In genomic region chr9:800561-800960, GRCh38 we compare ENCODE assay signal across 17 cellular contexts. TPM values are rescaled to one million over a fixed set of nuclear protein-coding genes. Genes with fewer than 3 reads are reported as not detected.
DNase-seq lines count a peak whose midpoint lies in the region; ATAC-seq and TF ChIP-seq lines count a peak whose summit lies in the region.
"Had no signal": no experiment of that assay in that cellular context is flagged by ENCODE, and none has a peak within 500 bp of the region (broad histone marks: within the 10 kb centered on the region; RNA-seq: fewer than 3 reads in every experiment).

No MANE protein-coding gene starts in this region.

- H2AFZ ChIP-seq in neuronal stem cell (ENCODE audit: low read length): peak overlapping the region; percentile 65
- H2AFZ ChIP-seq: GM23248, PC-9 had no signal

- H2AK5ac ChIP-seq in neuronal stem cell (ENCODE audit: low read depth, low read length): no peak overlapping the region

- H3K18ac ChIP-seq in neuronal stem cell (ENCODE audit: low read length): no peak overlapping the region

- TF ChIP-seq CTCF in RWPE2 (IDR thresholded peaks at IDR 0.05; ENCODE audit: poor library complexity, severe bottlenecking): no peak

- no peak overlapping the region for H3K9ac ChIP-seq in BLaER1 treated with 17β-estradiol and CSF1 and Interleukin-3, amounts not matched to agents 10 nM and 100 nM
- H3K9ac ChIP-seq in neuronal stem cell (ENCODE audit: low read depth, low read length, poor library complexity): peak overlapping the region; percentile 30
- H3K9ac ChIP-seq: GM23248 had no signal

- no peak overlapping the region for H3K27ac ChIP-seq in BLaER1 treated with 17β-estradiol and CSF1 and Interleukin-3, amounts not matched to agents 10 nM and 100 nM
- H3K27ac ChIP-seq in RWPE2 (ENCODE audit: poor library complexity, severe bottlenecking) (peak overlapping the region; percentile 62), neuronal stem cell (replicated peaks; ENCODE audit: low read length) (no peak overlapping the region)
- H3K27ac ChIP-seq: GM23248, PC-9 had no signal

- H2BK15ac ChIP-seq in neuronal stem cell (ENCODE audit: low read length): no peak overlapping the region

- H2BK120ac ChIP-seq in neuronal stem cell (ENCODE audit: low read depth, low read length): no peak overlapping the region

- H3K23ac ChIP-seq in neuronal stem cell (ENCODE audit: low read depth, low read length, poor library complexity): no peak overlapping the region

- H3K4me3 ChIP-seq in BLaER1 treated with 17β-estradiol and CSF1 and Interleukin-3, amounts not matched to agents 10 nM and 100 nM: no peak overlapping the region
- H3K4me3 ChIP-seq in RWPE2 (ENCODE audit: severe bottlenecking): no peak overlapping the region
- H3K4me3 ChIP-seq in neuronal stem cell (ENCODE audit: low read length in 2 of 2): no peak overlapping the region
- H3K4me3 ChIP-seq: GM23248, PC-9 had no signal

- no peaks in the 10 kb centered on the region for H3K79me1 ChIP-seq in neuronal stem cell (ENCODE audit: low read depth, low read length)

- peak overlapping the region; percentile 47 for H3K14ac ChIP-seq in neuronal stem cell (ENCODE audit: low read length)

- no peaks in the 10 kb centered on the region for H3K36me3 ChIP-seq in BLaER1 treated with 17β-estradiol and CSF1 and Interleukin-3, amounts not matched to agents 10 nM and 100 nM
- H3K36me3 ChIP-seq in RWPE2 (ENCODE audit: low read depth) (no peaks in the 10 kb centered on the region), neuronal stem cell (replicated peaks in 1 of 2; ENCODE audit: control insufficient read depth in 2 of 2, insufficient read depth in 2 of 2, low read length in 2 of 2) (no peaks in the 10 kb centered on the region)
- H3K36me3 ChIP-seq: BE2C had no signal

- ATAC-seq in RWPE2 (ENCODE audit: low read depth): no peak
- no peak for ATAC-seq in GM19397 (IDR thresholded peaks at IDR 0.05; ENCODE audit: unreplicated experiment)
- ATAC-seq: CD8-positive, alpha-beta T cell; Right ventricle myocardium inferior had no signal

- no peaks in the 10 kb centered on the region for H3K27me3 ChIP-seq in BLaER1 treated with 17β-estradiol and CSF1 and Interleukin-3, amounts not matched to agents 10 nM and 100 nM
- H3K27me3 ChIP-seq in RWPE2 (ENCODE audit: insufficient read depth, poor library complexity, severe bottlenecking) (no peaks in the 10 kb centered on the region), neuronal stem cell (ENCODE audit: control insufficient read depth in 3 of 3, insufficient read depth in 3 of 3, low read depth in 1 of 3, low read length in 3 of 3) (peaks cover 0 to 2% (median 0%) of the 10 kb centered on the region in 3 experiments)
- H3K27me3 ChIP-seq: BE2C had no signal

- no CpG with 5 or more reads among the region's 4 CpGs for WGBS in neuronal stem cell (ENCODE audit: extremely low coverage in 2 of 2, insufficient read length in 2 of 2, insufficient replicate concordance in 1 of 2), 2 donors

- peak overlapping the region; percentile 9 for H4K91ac ChIP-seq in neuronal stem cell (ENCODE audit: low read depth, low read length, poor library complexity)

- H2BK12ac ChIP-seq in neuronal stem cell (ENCODE audit: low read length): no peak overlapping the region

- H4K8ac ChIP-seq in neuronal stem cell (ENCODE audit: low read depth, low read length): peak overlapping the region; percentile 21

- peaks cover 0 to 8% (median 0%) of the 10 kb centered on the region in 11 experiments; a peak in 3 of 22 replicates for H3K9me3 ChIP-seq in BLaER1 treated with 17β-estradiol and CSF1 and Interleukin-3, amounts not matched to agents 10 nM and 100 nM (replicated peaks in 1 of 11)
- H3K9me3 ChIP-seq in RWPE2 (ENCODE audit: severe bottlenecking) (no peaks in the 10 kb centered on the region), neuronal stem cell (replicated peaks in 1 of 2; ENCODE audit: control insufficient read depth in 2 of 2, insufficient read depth in 1 of 2, low read depth in 1 of 2, low read length in 2 of 2) (peaks cover 0 to 1% of the 10 kb centered on the region in 2 donors)
- H3K9me3 ChIP-seq: BE2C had no signal

- peak overlapping the region in 7 of 11 experiments; percentile 4 to 44 (median 20); a peak in 11 of 22 replicates for H3K4me2 ChIP-seq in BLaER1 treated with 17β-estradiol and CSF1 and Interleukin-3, amounts not matched to agents 10 nM and 100 nM
- H3K4me2 ChIP-seq in neuronal stem cell (ENCODE audit: insufficient read depth, low read length, poor library complexity, severe bottlenecking): no peak overlapping the region
- H3K4me2 ChIP-seq: PC-9 had no signal

- H2BK5ac ChIP-seq in neuronal stem cell (ENCODE audit: low read length): no peak overlapping the region

- no peak overlapping the region for H3K4ac ChIP-seq in neuronal stem cell (ENCODE audit: low read length)

- no peaks in the 10 kb centered on the region for H4K20me1 ChIP-seq in BLaER1 treated with 17β-estradiol and CSF1 and Interleukin-3, amounts not matched to agents 10 nM and 100 nM

- peaks cover 0 to 15% (median 10%) of the 10 kb centered on the region in 10 experiments; a peak in 10 of 20 replicates for H3K4me1 ChIP-seq in BLaER1 treated with 17β-estradiol and CSF1 and Interleukin-3, amounts not matched to agents 10 nM and 100 nM
- H3K4me1 ChIP-seq in RWPE2 (ENCODE audit: insufficient read depth, poor library complexity, severe bottlenecking) (peaks cover 16% of the 10 kb centered on the region), neuronal stem cell (ENCODE audit: control insufficient read depth in 2 of 2, insufficient read depth in 1 of 2, low read depth in 1 of 2, low read length in 2 of 2) (peaks cover 0 to 3% of the 10 kb centered on the region in 2 donors)
- H3K4me1 ChIP-seq: BE2C had no signal

- DNase-seq in RWPE2 (ENCODE audit: low spot score) (no peak), foreskin melanocyte (peak; percentile 4), neuronal stem cell (ENCODE audit: low spot score) (no peak), SKM-1 treated with dmso at 0.1 percent for 144 hours (lab: John Stamatoyannopoulos, UW; ENCODE audit: unreplicated experiment) (no peak), AG08396 (ENCODE audit: low spot score) (no peak), NCI-H1092 treated with DMSO at 0.1 percent for 48 hours (lab: John Stamatoyannopoulos, UW) (no peak)
- DNase-seq: BE2C; CD8-positive, alpha-beta T cell; GM23248; KBM-7; NCI-H1048; NCI-H510A treated with DMSO at 0.1 percent for 48 hours; NCI-H82; PC-9 had no signal

RNA-seq across cellular contexts. Expression of gene DMRT1, which starts 40.9 kb away (rescaled TPM):
- polyA plus RNA-seq in neuronal stem cell (2013, experiment 1 of 2): 0.03 TPM
- not detected for polyA plus RNA-seq in neuronal stem cell (2013, experiment 2 of 2)
- polyA plus RNA-seq: GM23248 had no signal
